Comparison of ENCODE assay signal across 9 cellular contexts in the genomic region with DNA sequence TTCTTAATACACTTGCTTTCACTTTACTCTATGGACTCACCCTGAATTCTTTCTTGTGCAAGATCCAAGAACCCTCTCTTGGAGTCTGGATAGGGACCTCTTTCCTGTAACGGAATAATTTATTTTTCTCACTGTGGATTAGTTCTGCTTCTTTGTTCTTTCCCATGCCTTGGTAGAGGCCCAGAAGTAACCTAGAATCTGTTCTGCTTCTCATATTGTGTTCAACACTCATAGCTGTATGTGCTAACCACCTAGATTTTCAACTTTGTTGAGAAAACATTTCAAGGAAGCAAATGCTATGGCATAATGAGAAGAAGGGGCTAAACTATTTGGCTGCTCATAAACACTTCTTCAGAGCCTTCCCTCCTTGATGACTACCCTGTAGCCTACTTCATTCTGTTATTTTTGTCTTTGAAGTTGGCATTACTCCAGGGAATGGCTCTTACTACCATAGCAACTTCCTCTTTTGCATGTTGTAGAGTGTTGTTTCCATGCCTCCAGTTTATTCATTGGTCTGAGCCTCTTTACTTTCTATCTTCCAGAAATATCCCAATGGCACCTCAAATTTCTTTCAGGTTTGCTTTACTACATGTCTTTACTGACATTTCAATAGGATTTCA.
DNase-seq lines count a peak whose midpoint lies in the region; TF ChIP-seq lines count a peak whose summit lies in the region.
"Had no signal": no experiment of that assay in that cellular context is flagged by ENCODE, and none has a peak within 500 bp of the region (broad histone marks: within the 10 kb centered on the region; RNA-seq: fewer than 3 reads in every experiment).

No MANE protein-coding gene starts in this region.

- in situ Hi-C loops in G401 (cut with HindIII; ENCODE audit: low sequenced_read_pairs): no loop called here

- DNase-seq in NCI-H2196 (lab: John Stamatoyannopoulos, UW; ENCODE audit: unreplicated experiment) (peak; percentile 11), NCI-H2196 treated with DMSO at 0.1 percent for 48 hours (lab: John Stamatoyannopoulos, UW; ENCODE audit: unreplicated experiment) (no peak), LHCN-M2 (ENCODE audit: low read depth) (peak; percentile 37), choroid plexus epithelial cell (ENCODE audit: low read depth) (peak; percentile 77), skeletal muscle cell (ENCODE audit: low read depth) (peak; percentile 83), NCI-H1930 (lab: John Stamatoyannopoulos, UW) (no peak), G401 (ENCODE audit: low spot score) (no peak), nucleus accumbens (lab: John Stamatoyannopoulos, UW) (no peak)
- DNase-seq: NCI-H1092 treated with DMSO at 0.1 percent for 48 hours had no signal

- no peak for TF ChIP-seq CTCF in choroid plexus epithelial cell (conservative IDR thresholded peaks at IDR 0.05; ENCODE audit: low read depth, low read length)

- H3K4me3 ChIP-seq in choroid plexus epithelial cell (ENCODE audit: low read depth, low read length): no peak overlapping the region
- no peak overlapping the region for H3K4me3 ChIP-seq in skeletal muscle cell (ENCODE audit: low read depth, low read length)

Comparison
In these comparisons a context has a peak if more than half of its experiments do, and no peak if none do; other contexts are left out.
1. DNase-seq: peak in NCI-H2196 (single experiment), LHCN-M2 (single experiment), choroid plexus epithelial cell (single experiment) and skeletal muscle cell (single experiment); none in NCI-H2196 treated with DMSO at 0.1 percent for 48 hours (single experiment), NCI-H1930 (0 of 2), G401 (single experiment) and nucleus accumbens (0 of 56).